ENCODE assay signal across 17 cellular contexts in the genomic region with DNA sequence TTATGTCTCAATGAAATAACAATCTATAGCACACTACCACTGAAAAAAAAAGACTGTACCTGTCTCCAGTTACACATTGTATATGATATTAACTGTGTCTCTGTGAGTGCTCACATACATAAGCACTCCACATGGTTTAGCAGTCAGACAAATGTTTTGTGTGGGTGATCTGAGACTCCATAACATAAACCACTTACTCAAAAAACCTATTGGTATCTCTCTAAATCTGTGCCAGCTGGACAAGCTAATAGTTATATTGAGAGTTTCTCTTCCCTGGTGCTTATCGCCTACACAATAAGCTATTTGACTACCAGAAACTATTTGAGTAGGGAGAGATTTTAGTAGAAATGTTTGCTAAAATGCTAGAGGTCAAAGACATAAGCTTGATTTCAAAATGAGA.
DNase-seq lines count a peak whose midpoint lies in the region; ATAC-seq lines count a peak whose summit lies in the region.
"Had no signal": no experiment of that assay in that cellular context is flagged by ENCODE, and none has a peak within 500 bp of the region (broad histone marks: within the 10 kb centered on the region; RNA-seq: fewer than 3 reads in every experiment).

No MANE protein-coding gene starts in this region.

- DNase-seq in activated naive CD8-positive, alpha-beta T cell treated with anti-CD3 and anti-CD28 coated beads, Interleukin-2, amount 50 U/mL, for 24 hours = no peak
- no peak for DNase-seq in activated naive CD8-positive, alpha-beta T cell treated with anti-CD3 and anti-CD28 coated beads for 36 hours
- DNase-seq in H4 (ENCODE audit: low spot score) (no peak), ureter (ENCODE audit: low spot score) (no peak), Ammon's horn (ENCODE audit: low spot score) (no peak)
- DNase-seq: 8988T; COR-L47; GF-D8; GM23248; NCI-H226; stimulated activated CD4-positive, alpha-beta T cell treated with anti-CD3 and anti-CD28 coated beads, Interleukin-15, amount 100 ng/mL, for 24 hours; T-cell; upper lobe of left lung had no signal

- H3K4me3 Mint-ChIP-seq in activated naive CD8-positive, alpha-beta T cell treated with anti-CD3 and anti-CD28 coated beads, Interleukin-2, amount 50 U/mL, for 24 hours = no peak overlapping the region
- no peak overlapping the region for H3K4me3 Mint-ChIP-seq in activated naive CD8-positive, alpha-beta T cell treated with anti-CD3 and anti-CD28 coated beads for 36 hours
- no peak overlapping the region for H3K4me3 Mint-ChIP-seq in stimulated activated memory B cell treated with anti-CD40 and anti-IgM and Interleukin-4, amounts not matched to agents 10 μg/mL and 1 μg/mL and 100 μg/mL, for 72 hours
- H3K4me3 Mint-ChIP-seq: T-cell had no signal

- ATAC-seq in activated naive CD8-positive, alpha-beta T cell treated with anti-CD3 and anti-CD28 coated beads, Interleukin-2, amount 50 U/mL, for 24 hours = peak; percentile 28
- ATAC-seq in GM21619 (IDR thresholded peaks at IDR 0.05; ENCODE audit: unreplicated experiment) = peak; percentile 62
- peak; percentile 44 for ATAC-seq in HG03108 (IDR thresholded peaks at IDR 0.05; ENCODE audit: unreplicated experiment)
- ATAC-seq in stimulated activated memory B cell treated with anti-CD40 and anti-IgM and Interleukin-4, amounts not matched to agents 10 μg/mL and 1 μg/mL and 100 μg/mL, for 72 hours = peak; percentile 63
- ATAC-seq: Panc1, T-cell had no signal

- no peaks in the 10 kb centered on the region for H3K36me3 Mint-ChIP-seq in activated naive CD8-positive, alpha-beta T cell treated with anti-CD3 and anti-CD28 coated beads, Interleukin-2, amount 50 U/mL, for 24 hours (ENCODE audit: low read depth)
- H3K36me3 Mint-ChIP-seq in activated naive CD8-positive, alpha-beta T cell treated with anti-CD3 and anti-CD28 coated beads for 36 hours = no peaks in the 10 kb centered on the region
- H3K36me3 Mint-ChIP-seq in stimulated activated memory B cell treated with anti-CD40 and anti-IgM and Interleukin-4, amounts not matched to agents 10 μg/mL and 1 μg/mL and 100 μg/mL, for 72 hours = no peaks in the 10 kb centered on the region
- H3K36me3 Mint-ChIP-seq: T-cell had no signal

- H3K27ac Mint-ChIP-seq in activated naive CD8-positive, alpha-beta T cell treated with anti-CD3 and anti-CD28 coated beads, Interleukin-2, amount 50 U/mL, for 24 hours = no peak overlapping the region
- H3K27ac Mint-ChIP-seq in activated naive CD8-positive, alpha-beta T cell treated with anti-CD3 and anti-CD28 coated beads for 36 hours = no peak overlapping the region
- no peak overlapping the region for H3K27ac Mint-ChIP-seq in stimulated activated memory B cell treated with anti-CD40 and anti-IgM and Interleukin-4, amounts not matched to agents 10 μg/mL and 1 μg/mL and 100 μg/mL, for 72 hours
- H3K27ac Mint-ChIP-seq: T-cell had no signal

- no peaks in the 10 kb centered on the region for H3K9me3 Mint-ChIP-seq in activated naive CD8-positive, alpha-beta T cell treated with anti-CD3 and anti-CD28 coated beads, Interleukin-2, amount 50 U/mL, for 24 hours
- no peaks in the 10 kb centered on the region for H3K9me3 Mint-ChIP-seq in activated naive CD8-positive, alpha-beta T cell treated with anti-CD3 and anti-CD28 coated beads for 36 hours
- H3K9me3 Mint-ChIP-seq in stimulated activated memory B cell treated with anti-CD40 and anti-IgM and Interleukin-4, amounts not matched to agents 10 μg/mL and 1 μg/mL and 100 μg/mL, for 72 hours = no peaks in the 10 kb centered on the region

- peaks cover 8% of the 10 kb centered on the region for H3K4me1 Mint-ChIP-seq in activated naive CD8-positive, alpha-beta T cell treated with anti-CD3 and anti-CD28 coated beads, Interleukin-2, amount 50 U/mL, for 24 hours
- H3K4me1 Mint-ChIP-seq in activated naive CD8-positive, alpha-beta T cell treated with anti-CD3 and anti-CD28 coated beads for 36 hours = peaks cover 10% of the 10 kb centered on the region
- H3K4me1 Mint-ChIP-seq in stimulated activated memory B cell treated with anti-CD40 and anti-IgM and Interleukin-4, amounts not matched to agents 10 μg/mL and 1 μg/mL and 100 μg/mL, for 72 hours = peaks cover 26% of the 10 kb centered on the region

- no peaks in the 10 kb centered on the region for H3K27me3 Mint-ChIP-seq in activated naive CD8-positive, alpha-beta T cell treated with anti-CD3 and anti-CD28 coated beads, Interleukin-2, amount 50 U/mL, for 24 hours
- H3K27me3 Mint-ChIP-seq in activated naive CD8-positive, alpha-beta T cell treated with anti-CD3 and anti-CD28 coated beads for 36 hours = no peaks in the 10 kb centered on the region
- no peaks in the 10 kb centered on the region for H3K27me3 Mint-ChIP-seq in stimulated activated memory B cell treated with anti-CD40 and anti-IgM and Interleukin-4, amounts not matched to agents 10 μg/mL and 1 μg/mL and 100 μg/mL, for 72 hours
- H3K27me3 Mint-ChIP-seq: T-cell had no signal
